In the genomic region with DNA sequence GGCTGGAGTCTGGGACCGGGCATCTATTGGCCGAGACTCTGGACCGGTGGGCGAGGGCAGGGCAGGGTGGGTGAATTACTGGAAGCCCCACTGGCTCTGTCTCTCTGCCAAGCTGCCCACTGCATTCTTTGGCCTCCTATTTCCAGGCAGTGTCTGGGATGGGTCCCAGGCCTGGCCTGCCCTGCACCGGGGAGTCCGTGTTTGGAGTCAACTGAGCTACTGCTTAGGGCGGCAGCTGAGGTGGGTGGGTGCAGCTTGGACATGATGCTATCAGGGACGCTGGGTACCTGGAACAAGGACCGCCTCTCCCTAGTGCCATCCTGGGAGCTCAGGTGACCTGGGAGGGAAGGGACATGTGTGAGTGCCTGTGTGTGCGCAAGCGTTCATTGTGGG, we compare ENCODE assay signal across 23 cellular contexts.
"Had no signal": no experiment of that assay in that cellular context is flagged by ENCODE, and none has a peak within 500 bp of the region (broad histone marks: within the 10 kb centered on the region; RNA-seq: fewer than 3 reads in every experiment).

No MANE protein-coding gene starts in this region.

- ATAC-seq: left cardiac atrium; naive thymus-derived CD8-positive, alpha-beta T cell; pancreas; sciatic nerve had no signal

- FAIRE-seq: endothelial cell of umbilical vein, kidney, pancreas had no signal

- H3K4me2 ChIP-seq: hepatocyte had no signal

- H3K9me3 ChIP-seq: colonic mucosa, pancreas, prostate gland, thoracic aorta had no signal

- DNase-seq: colonic mucosa; effector CD4-positive, alpha-beta T cell; endodermal cell; foreskin melanocyte; head of caudate nucleus; kidney; left cardiac atrium; nucleus accumbens; pancreas; retina; stimulated activated CD4-positive, alpha-beta T cell treated with anti-CD3 and anti-CD28 coated beads, Interleukin-2, amount 100 ng/mL, for 24 hours; stimulated activated CD4-positive, alpha-beta T cell treated with anti-CD3 and anti-CD28 coated beads, Interleukin-4, amount 100 ng/mL, for 4 hours; stimulated activated naive CD4-positive, alpha-beta T cell; stomach; substantia nigra; transverse colon had no signal

- H2AFZ ChIP-seq: hepatocyte had no signal

- H3K27me3 ChIP-seq: colonic mucosa, hepatocyte, pancreas, stomach, transverse colon had no signal

- H3K4me3 ChIP-seq: colonic mucosa, hepatocyte, pancreas, prostate gland, skin epidermis, stomach, thoracic aorta, transverse colon had no signal

- H3K36me3 ChIP-seq: colonic mucosa, pancreas, prostate gland, stomach, thoracic aorta, transverse colon had no signal

- H3K27ac ChIP-seq: colonic mucosa, hepatocyte, pancreas, prostate gland, stomach, thoracic aorta, transverse colon had no signal

- H3K4me1 ChIP-seq: colonic mucosa, pancreas, prostate gland, stomach, transverse colon had no signal

- H3K79me2 ChIP-seq: hepatocyte had no signal
